ENCODE assay signal across 10 cellular contexts in genomic region chr5:169970911-169971436, GRCh38. TPM values are rescaled to one million over a fixed set of nuclear protein-coding genes. Genes with fewer than 3 reads are reported as not detected.
DNase-seq lines count a peak whose midpoint lies in the region; ATAC-seq, FAIRE-seq and TF ChIP-seq lines count a peak whose summit lies in the region.
"Had no signal": no experiment of that assay in that cellular context is flagged by ENCODE, and none has a peak within 500 bp of the region (broad histone marks: within the 10 kb centered on the region; RNA-seq: fewer than 3 reads in every experiment).

No MANE protein-coding gene starts in this region.

- peak overlapping the region; percentile 65 for H3K27ac ChIP-seq in keratinocyte (ENCODE audit: control insufficient read depth, insufficient read depth, low read length)
- H3K27ac ChIP-seq in upper lobe of left lung: no peak overlapping the region
- no peak overlapping the region for H3K27ac ChIP-seq in testis
- H3K27ac ChIP-seq: 22Rv1 had no signal

- no peak for DNase-seq in activated CD4-positive, alpha-beta memory T cell treated with anti-CD3 and anti-CD28 coated beads, Interleukin-2, amount 10 ng/mL, durations not matched to agents 7 days and 5 days
- no peak for DNase-seq in activated CD4-positive, alpha-beta memory T cell treated with anti-CD3 and anti-CD28 coated beads for 36 hours
- peak; percentile 29 for DNase-seq in amniotic stem cell (lab: John Stamatoyannopoulos, UW)
- DNase-seq in keratinocyte (ENCODE audit: low read depth, low spot score): peak; percentile 83
- DNase-seq in upper lobe of left lung: peak; percentile 20 to 25
- DNase-seq in NCI-H1436 treated with DMSO at 0.1 percent for 48 hours (lab: John Stamatoyannopoulos, UW): no peak
- DNase-seq in testis: no peak
- DNase-seq in activated CD4-positive, alpha-beta T cell treated with anti-CD3 and anti-CD28 coated beads, Interleukin-2, amount 50 U/mL, for 4 hours: no peak
- DNase-seq: Kasumi-1 had no signal

- intact Hi-C loops in activated CD4-positive, alpha-beta memory T cell treated with anti-CD3 and anti-CD28 coated beads for 36 hours (cut with micrococcal nuclease): no loop called here
- intact Hi-C loops in testis (cut with DNase I; ENCODE audit: low total_unique reads): no loop called here

- H3K9me1 ChIP-seq in keratinocyte (ENCODE audit: control insufficient read depth, extremely low read depth, insufficient read depth, low read length): no peaks in the 10 kb centered on the region

- H3K4me3 ChIP-seq in keratinocyte (ENCODE audit: control insufficient read depth in 2 of 3, extremely low read depth in 1 of 3, insufficient read depth in 2 of 3, low read depth in 1 of 3, low read length in 3 of 3) (peak overlapping the region in 1 of 3 experiments; percentile 13), upper lobe of left lung (no peak overlapping the region), testis (no peak overlapping the region)

- no peaks in the 10 kb centered on the region for H3K36me3 ChIP-seq in keratinocyte (ENCODE audit: control insufficient read depth in 2 of 2, extremely low read depth in 1 of 2, insufficient read depth in 2 of 2, low read length in 2 of 2)
- no peaks in the 10 kb centered on the region for H3K36me3 ChIP-seq in upper lobe of left lung
- H3K36me3 ChIP-seq in testis (ENCODE audit: low read depth, missing control alignments): no peaks in the 10 kb centered on the region

- no peaks in the 10 kb centered on the region for H3K79me2 ChIP-seq in keratinocyte (ENCODE audit: control insufficient read depth, insufficient read depth, low read length)

- TF ChIP-seq POLR2A in upper lobe of left lung (IDR thresholded peaks at IDR 0.05): no peak
- no peak for TF ChIP-seq POLR2A in testis (IDR thresholded peaks at IDR 0.05)

- dilution Hi-C loops in keratinocyte (cut with MboI; ENCODE audit: extremely low pct_ligation_motif_present, low sequenced_read_pairs): no loop called here

- H3K9me3 ChIP-seq in keratinocyte (ENCODE audit: control insufficient read depth, low read depth, low read length): no peaks in the 10 kb centered on the region
- no peaks in the 10 kb centered on the region for H3K9me3 ChIP-seq in upper lobe of left lung
- no peaks in the 10 kb centered on the region for H3K9me3 ChIP-seq in testis

- ATAC-seq in upper lobe of left lung (ENCODE audit: low FRiP score in 2 of 2): peak in 1 of 2 donors; percentile 73

- H3K4me1 ChIP-seq in keratinocyte (ENCODE audit: control insufficient read depth, extremely low read depth, insufficient read depth, low read length) (peaks cover 15% of the 10 kb centered on the region), upper lobe of left lung (peaks cover 0 to 11% (median 4%) of the 10 kb centered on the region in 4 donors), testis (no peaks in the 10 kb centered on the region)

- peak overlapping the region; percentile 33 for H3K9ac ChIP-seq in keratinocyte (ENCODE audit: control insufficient read depth, extremely low read depth, insufficient read depth, low read length)

- H4K20me1 ChIP-seq in keratinocyte (ENCODE audit: control insufficient read depth, extremely low read depth, insufficient read depth, low read length): no peaks in the 10 kb centered on the region

- H3K36me3 Mint-ChIP-seq in activated CD4-positive, alpha-beta memory T cell treated with anti-CD3 and anti-CD28 coated beads, Interleukin-2, amount 10 ng/mL, durations not matched to agents 7 days and 5 days (ENCODE audit: low read depth): peaks cover 10% of the 10 kb centered on the region
- peaks cover 4% of the 10 kb centered on the region for H3K36me3 Mint-ChIP-seq in activated CD4-positive, alpha-beta memory T cell treated with anti-CD3 and anti-CD28 coated beads for 36 hours

- H3K27me3 ChIP-seq in keratinocyte (ENCODE audit: control insufficient read depth, extremely low read depth, insufficient read depth, low read length): no peaks in the 10 kb centered on the region
- H3K27me3 ChIP-seq in upper lobe of left lung: no peaks in the 10 kb centered on the region
- no peaks in the 10 kb centered on the region for H3K27me3 ChIP-seq in testis

- CTCF ChIA-PET in activated CD4-positive, alpha-beta memory T cell treated with anti-CD3 and anti-CD28 coated beads, Interleukin-2, amount 10 ng/mL, durations not matched to agents 7 days and 5 days (lab: Charles Lee): interaction anchor here (1.4 kb wide), 1 partner anchor 9 kb away, joined by 5 read pairs; the partner anchor contains the start of gene INSYN2B
- CTCF ChIA-PET in activated CD4-positive, alpha-beta memory T cell treated with anti-CD3 and anti-CD28 coated beads for 36 hours (lab: Charles Lee): interaction anchor here (2.7 kb wide), 1 partner anchor 9 kb away, joined by 13 read pairs; the partner anchor contains the start of gene INSYN2B

- H2AFZ ChIP-seq in keratinocyte (ENCODE audit: control insufficient read depth, low read length): peak overlapping the region; percentile 44

- FAIRE-seq in keratinocyte (lab: Jason Lieb, UNC): peak; percentile 78

- H3K4me1 Mint-ChIP-seq in activated CD4-positive, alpha-beta memory T cell treated with anti-CD3 and anti-CD28 coated beads, Interleukin-2, amount 10 ng/mL, durations not matched to agents 7 days and 5 days: no peaks in the 10 kb centered on the region
- H3K4me1 Mint-ChIP-seq in activated CD4-positive, alpha-beta memory T cell treated with anti-CD3 and anti-CD28 coated beads for 36 hours (ENCODE audit: low read depth): no peaks in the 10 kb centered on the region

- POLR2A ChIA-PET in activated CD4-positive, alpha-beta memory T cell treated with anti-CD3 and anti-CD28 coated beads, Interleukin-2, amount 10 ng/mL, durations not matched to agents 7 days and 5 days (lab: Charles Lee): interaction anchor here (0.6 kb wide), 1 partner anchor 1314 kb away, joined by 3 read pairs; no protein-coding TSS in a partner anchor
- POLR2A ChIA-PET in activated CD4-positive, alpha-beta memory T cell treated with anti-CD3 and anti-CD28 coated beads for 36 hours (lab: Charles Lee): interaction anchor here (0.7 kb wide), 1 partner anchor 249 kb away, joined by 3 read pairs; no protein-coding TSS in a partner anchor

- H3K4me3 Mint-ChIP-seq in activated CD4-positive, alpha-beta memory T cell treated with anti-CD3 and anti-CD28 coated beads, Interleukin-2, amount 10 ng/mL, durations not matched to agents 7 days and 5 days: no peak overlapping the region
- no peak overlapping the region for H3K4me3 Mint-ChIP-seq in activated CD4-positive, alpha-beta memory T cell treated with anti-CD3 and anti-CD28 coated beads for 36 hours

- H3K27ac Mint-ChIP-seq in activated CD4-positive, alpha-beta memory T cell treated with anti-CD3 and anti-CD28 coated beads, Interleukin-2, amount 10 ng/mL, durations not matched to agents 7 days and 5 days: peak overlapping the region; percentile 0
- H3K27ac Mint-ChIP-seq in activated CD4-positive, alpha-beta memory T cell treated with anti-CD3 and anti-CD28 coated beads for 36 hours: no peak overlapping the region

- TF ChIP-seq CTCF in keratinocyte (optimal IDR thresholded peaks at IDR 0.05 in 1 of 3, IDR thresholded peaks at IDR 0.05 in 1 of 3, conservative IDR thresholded peaks at IDR 0.05 in 1 of 3; ENCODE audit: extremely low read depth in 1 of 3, insufficient read depth in 2 of 3, low read length in 3 of 3) (no peak), upper lobe of left lung (IDR thresholded peaks at IDR 0.05) (no peak), testis (IDR thresholded peaks at IDR 0.05) (no peak)

- H3K9me3 Mint-ChIP-seq in activated CD4-positive, alpha-beta memory T cell treated with anti-CD3 and anti-CD28 coated beads, Interleukin-2, amount 10 ng/mL, durations not matched to agents 7 days and 5 days: no peaks in the 10 kb centered on the region
- no peaks in the 10 kb centered on the region for H3K9me3 Mint-ChIP-seq in activated CD4-positive, alpha-beta memory T cell treated with anti-CD3 and anti-CD28 coated beads for 36 hours

- 56 to 66% methylated on average over 7 of the region's 7 CpGs for WGBS in upper lobe of left lung, 2 donors
- WGBS in testis, 2 donors: 66 to 68% methylated on average over 7 of the region's 7 CpGs

- no peak for TF ChIP-seq EP300 in upper lobe of left lung (IDR thresholded peaks at IDR 0.05)

- no peaks in the 10 kb centered on the region for H3K27me3 Mint-ChIP-seq in activated CD4-positive, alpha-beta memory T cell treated with anti-CD3 and anti-CD28 coated beads, Interleukin-2, amount 10 ng/mL, durations not matched to agents 7 days and 5 days
- no peaks in the 10 kb centered on the region for H3K27me3 Mint-ChIP-seq in activated CD4-positive, alpha-beta memory T cell treated with anti-CD3 and anti-CD28 coated beads for 36 hours

- peak overlapping the region; percentile 68 for H3K4me2 ChIP-seq in keratinocyte (ENCODE audit: control insufficient read depth, extremely low read depth, insufficient read depth, low read depth, low read length)

RNA-seq across cellular contexts. Expression of gene INSYN2B, which starts 9.3 kb away (rescaled TPM):
- total RNA-seq in activated CD4-positive, alpha-beta memory T cell treated with anti-CD3 and anti-CD28 coated beads, Interleukin-2, amount 10 ng/mL, durations not matched to agents 7 days and 5 days: not detected
- total RNA-seq in activated CD4-positive, alpha-beta memory T cell treated with anti-CD3 and anti-CD28 coated beads for 36 hours: not detected
- 0.08 to 0.73 TPM (median 0.16 TPM) in 3 replicates for polyA plus RNA-seq in keratinocyte
- not detected for polyA plus RNA-seq in keratinocyte (2011; ENCODE audit: low read depth)
- 0.18 and 0.29 TPM in 2 replicates for polyA plus RNA-seq in keratinocyte (2011; cell fraction: cytosol; rRNA removed)
- polyA plus RNA-seq in keratinocyte (2011; cell fraction: nucleus; rRNA removed): 0.64 TPM in 1 of 2 replicates, not detected in the other
- 0.29 TPM in 1 of 2 replicates, not detected in the other for polyA plus RNA-seq in keratinocyte (2012; ENCODE audit: low replicate concordance)
- 0.06 to 0.16 TPM in 2 of 3 replicates, not detected in the other for polyA minus RNA-seq in keratinocyte
- polyA minus RNA-seq in keratinocyte (2011; cell fraction: cytosol; rRNA and poly(A)+ RNA removed): not detected
- polyA minus RNA-seq in keratinocyte (2011; cell fraction: nucleus; rRNA and poly(A)+ RNA removed): 0.21 and 0.23 TPM in 2 replicates
- total RNA-seq in upper lobe of left lung: under 1 TPM in 2 of 6 donors, not detected in 4; 0.06 to 0.10 TPM
- 1 to 10 TPM in 1 of 2 donors, under 1 TPM in 1; 0.37 to 2.3 TPM for total RNA-seq in testis
- 1.0 TPM for polyA plus RNA-seq in testis (ENCODE audit: insufficient read depth, low read depth, low replicate concordance)

Comparison
In these comparisons a context has a peak if more than half of its experiments do, and no peak if none do; other contexts are left out.
1. DNase-seq: peak in amniotic stem cell (single experiment), keratinocyte (single experiment) and upper lobe of left lung (2 of 2); none in activated CD4-positive, alpha-beta memory T cell treated with anti-CD3 and anti-CD28 coated beads, Interleukin-2, amount 10 ng/mL, durations not matched to agents 7 days and 5 days (single experiment), activated CD4-positive, alpha-beta memory T cell treated with anti-CD3 and anti-CD28 coated beads for 36 hours (single experiment), NCI-H1436 treated with DMSO at 0.1 percent for 48 hours (single experiment), testis (single experiment) and activated CD4-positive, alpha-beta T cell treated with anti-CD3 and anti-CD28 coated beads, Interleukin-2, amount 50 U/mL, for 4 hours (0 of 2).